ENCODE assay signal across 27 cellular contexts in the genomic region with DNA sequence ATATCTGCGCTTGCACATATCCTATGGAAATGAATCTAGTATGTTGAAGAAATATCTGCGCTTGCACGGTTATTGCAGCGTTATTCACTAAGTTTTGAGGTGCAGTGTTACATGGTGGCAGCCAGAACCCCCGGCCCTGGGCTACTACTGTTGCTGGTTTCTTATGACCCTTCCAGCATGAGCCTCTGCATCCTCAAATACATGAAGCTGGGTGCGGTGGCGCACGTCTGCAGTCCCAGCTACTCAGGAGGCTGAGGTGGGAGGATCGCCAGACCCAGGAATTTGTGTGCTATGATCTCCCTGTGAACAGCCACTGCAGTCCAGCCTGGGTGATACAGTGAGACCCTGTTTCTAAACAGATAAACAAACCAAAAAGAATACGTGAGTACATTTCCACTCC.
"Had no signal": no experiment of that assay in that cellular context is flagged by ENCODE, and none has a peak within 500 bp of the region (broad histone marks: within the 10 kb centered on the region; RNA-seq: fewer than 3 reads in every experiment).

No MANE protein-coding gene starts in this region.

- H3K9me3 Mint-ChIP-seq: natural killer cell; neural crest cell; stimulated activated effector memory CD8-positive, alpha-beta T cell treated with anti-CD3 and anti-CD28 coated beads, Interleukin-12 subunit alpha, Interleukin-12 subunit beta, amount 100 ng/mL, for 72 hours; stimulated activated naive B cell treated with anti-CD40 and anti-IgM and Interleukin-4, amounts not matched to agents 10 μg/mL and 1 μg/mL and 100 μg/mL, for 72 hours; stimulated activated naive CD8-positive, alpha-beta T cell treated with anti-CD3 and anti-CD28 coated beads, Interleukin-15, Interleukin-2, amounts not matched to agents 100 ng/mL and 50 ng/mL, for 24 hours had no signal

- H3K4me1 Mint-ChIP-seq: nephron had no signal

- H3K4me3 Mint-ChIP-seq: natural killer cell; nephron; neural crest cell; stimulated activated effector memory CD8-positive, alpha-beta T cell treated with anti-CD3 and anti-CD28 coated beads, Interleukin-12 subunit alpha, Interleukin-12 subunit beta, amount 100 ng/mL, for 72 hours; stimulated activated naive B cell treated with anti-CD40 and anti-IgM and Interleukin-4, amounts not matched to agents 10 μg/mL and 1 μg/mL and 100 μg/mL, for 72 hours; stimulated activated naive CD8-positive, alpha-beta T cell treated with anti-CD3 and anti-CD28 coated beads, Interleukin-15, Interleukin-2, amounts not matched to agents 100 ng/mL and 50 ng/mL, for 24 hours had no signal

- ATAC-seq: natural killer cell; pancreas; right cardiac atrium; right lobe of liver; stimulated activated effector memory CD8-positive, alpha-beta T cell treated with anti-CD3 and anti-CD28 coated beads, Interleukin-12 subunit alpha, Interleukin-12 subunit beta, amount 100 ng/mL, for 72 hours; stimulated activated naive B cell treated with anti-CD40 and anti-IgM and Interleukin-4, amounts not matched to agents 10 μg/mL and 1 μg/mL and 100 μg/mL, for 72 hours had no signal

- H3K27me3 ChIP-seq: neutrophil, pancreas, right lobe of liver, sigmoid colon, stomach, thyroid gland, tibial nerve, upper lobe of left lung, vagina had no signal

- H3K27ac ChIP-seq: neutrophil, pancreas, prostate gland, right lobe of liver, sigmoid colon, stomach, thoracic aorta, thyroid gland, tibial nerve, upper lobe of left lung, vagina had no signal

- H3K36me3 Mint-ChIP-seq: natural killer cell; stimulated activated effector memory CD8-positive, alpha-beta T cell treated with anti-CD3 and anti-CD28 coated beads, Interleukin-12 subunit alpha, Interleukin-12 subunit beta, amount 100 ng/mL, for 72 hours; stimulated activated naive B cell treated with anti-CD40 and anti-IgM and Interleukin-4, amounts not matched to agents 10 μg/mL and 1 μg/mL and 100 μg/mL, for 72 hours had no signal

- H3K4me3 ChIP-seq: pancreas, prostate gland, right lobe of liver, sigmoid colon, stomach, thoracic aorta, thyroid gland, tibial nerve, upper lobe of left lung, vagina had no signal

- DNase-seq: natural killer cell; nucleus accumbens; pancreas; retina; right cardiac atrium; right lobe of liver; sigmoid colon; small intestine; stimulated activated CD4-positive, alpha-beta T cell treated with anti-CD3 and anti-CD28 coated beads, Interleukin-15, amount 100 ng/mL, for 24 hours; stimulated activated CD4-positive, alpha-beta T cell treated with anti-CD3 and anti-CD28 coated beads, Interleukin-2, amount 100 ng/mL, for 24 hours; stimulated activated CD4-positive, alpha-beta T cell treated with anti-CD3 and anti-CD28 coated beads, Interleukin-2, amount 100 ng/mL, for 48 hours; stimulated activated CD4-positive, alpha-beta T cell treated with anti-CD3 and anti-CD28 coated beads, Interleukin-4, amount 100 ng/mL, for 24 hours; stimulated activated naive B cell treated with anti-CD40 and anti-IgM and Interleukin-4, amounts not matched to agents 10 μg/mL and 1 μg/mL and 100 μg/mL, for 72 hours; stimulated activated naive CD4-positive, alpha-beta T cell treated with Interleukin-2 at 50 U/mL for 16 hours; stomach; thyroid gland; trophoblast cell; upper lobe of left lung had no signal

- H3K36me3 ChIP-seq: neutrophil, pancreas, prostate gland, right lobe of liver, sigmoid colon, stomach, thoracic aorta, thyroid gland, tibial nerve, upper lobe of left lung, vagina had no signal

- H3K9me3 ChIP-seq: neutrophil, pancreas, prostate gland, right lobe of liver, sigmoid colon, stomach, thoracic aorta, thyroid gland, tibial nerve, upper lobe of left lung, vagina had no signal

- H3K4me1 ChIP-seq: pancreas, prostate gland, thyroid gland had no signal

- H3K27ac Mint-ChIP-seq: natural killer cell; nephron; stimulated activated effector memory CD8-positive, alpha-beta T cell treated with anti-CD3 and anti-CD28 coated beads, Interleukin-12 subunit alpha, Interleukin-12 subunit beta, amount 100 ng/mL, for 72 hours; stimulated activated naive B cell treated with anti-CD40 and anti-IgM and Interleukin-4, amounts not matched to agents 10 μg/mL and 1 μg/mL and 100 μg/mL, for 72 hours; stimulated activated naive CD8-positive, alpha-beta T cell treated with anti-CD3 and anti-CD28 coated beads, Interleukin-15, Interleukin-2, amounts not matched to agents 100 ng/mL and 50 ng/mL, for 24 hours had no signal
